1 cellular context compared by ENCODE assay signal in the genomic region with DNA sequence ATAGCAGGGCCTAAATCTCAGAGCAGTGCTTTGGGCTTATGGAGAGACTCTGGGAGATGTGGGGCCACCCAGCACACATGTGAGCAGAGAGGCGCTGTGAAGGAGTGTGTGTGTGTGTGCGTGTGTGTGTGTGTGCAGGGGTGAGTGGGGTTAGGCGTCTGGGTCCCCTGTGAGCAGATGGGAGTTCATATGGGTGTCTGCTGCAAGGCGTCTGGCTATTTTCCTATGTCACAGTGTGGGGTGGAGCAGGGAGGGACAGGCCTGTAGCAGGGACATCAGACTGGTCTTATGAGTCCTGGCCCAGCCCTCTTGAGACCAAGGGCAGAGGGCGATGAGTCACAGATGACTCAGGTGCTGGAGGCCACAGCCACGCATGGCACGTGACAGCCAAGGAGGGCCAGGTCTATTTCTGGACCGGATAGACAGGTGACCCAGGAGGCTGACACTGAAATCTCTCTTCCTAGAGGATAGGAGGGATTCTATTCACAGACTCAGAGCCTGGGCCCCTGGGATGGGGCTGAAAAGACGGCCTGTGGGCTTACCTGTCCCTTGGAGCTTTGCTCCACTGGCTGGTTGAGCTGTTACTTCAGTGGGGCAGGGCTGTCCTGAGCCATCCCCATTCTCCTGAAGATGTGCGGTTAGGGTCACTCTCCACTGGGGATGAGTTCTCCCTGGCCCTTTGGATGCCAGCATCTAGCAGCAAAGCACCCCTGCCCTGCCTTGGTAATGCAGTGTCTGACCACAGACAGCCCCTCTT.
TF ChIP-seq lines count a peak whose summit lies in the region.

No MANE protein-coding gene starts in this region.

TF ChIP-seq in H1, 55 proteins besides CTCF, POLR2A, EP300 and RAD21:
- TF ChIP-seq, protein P1, sequence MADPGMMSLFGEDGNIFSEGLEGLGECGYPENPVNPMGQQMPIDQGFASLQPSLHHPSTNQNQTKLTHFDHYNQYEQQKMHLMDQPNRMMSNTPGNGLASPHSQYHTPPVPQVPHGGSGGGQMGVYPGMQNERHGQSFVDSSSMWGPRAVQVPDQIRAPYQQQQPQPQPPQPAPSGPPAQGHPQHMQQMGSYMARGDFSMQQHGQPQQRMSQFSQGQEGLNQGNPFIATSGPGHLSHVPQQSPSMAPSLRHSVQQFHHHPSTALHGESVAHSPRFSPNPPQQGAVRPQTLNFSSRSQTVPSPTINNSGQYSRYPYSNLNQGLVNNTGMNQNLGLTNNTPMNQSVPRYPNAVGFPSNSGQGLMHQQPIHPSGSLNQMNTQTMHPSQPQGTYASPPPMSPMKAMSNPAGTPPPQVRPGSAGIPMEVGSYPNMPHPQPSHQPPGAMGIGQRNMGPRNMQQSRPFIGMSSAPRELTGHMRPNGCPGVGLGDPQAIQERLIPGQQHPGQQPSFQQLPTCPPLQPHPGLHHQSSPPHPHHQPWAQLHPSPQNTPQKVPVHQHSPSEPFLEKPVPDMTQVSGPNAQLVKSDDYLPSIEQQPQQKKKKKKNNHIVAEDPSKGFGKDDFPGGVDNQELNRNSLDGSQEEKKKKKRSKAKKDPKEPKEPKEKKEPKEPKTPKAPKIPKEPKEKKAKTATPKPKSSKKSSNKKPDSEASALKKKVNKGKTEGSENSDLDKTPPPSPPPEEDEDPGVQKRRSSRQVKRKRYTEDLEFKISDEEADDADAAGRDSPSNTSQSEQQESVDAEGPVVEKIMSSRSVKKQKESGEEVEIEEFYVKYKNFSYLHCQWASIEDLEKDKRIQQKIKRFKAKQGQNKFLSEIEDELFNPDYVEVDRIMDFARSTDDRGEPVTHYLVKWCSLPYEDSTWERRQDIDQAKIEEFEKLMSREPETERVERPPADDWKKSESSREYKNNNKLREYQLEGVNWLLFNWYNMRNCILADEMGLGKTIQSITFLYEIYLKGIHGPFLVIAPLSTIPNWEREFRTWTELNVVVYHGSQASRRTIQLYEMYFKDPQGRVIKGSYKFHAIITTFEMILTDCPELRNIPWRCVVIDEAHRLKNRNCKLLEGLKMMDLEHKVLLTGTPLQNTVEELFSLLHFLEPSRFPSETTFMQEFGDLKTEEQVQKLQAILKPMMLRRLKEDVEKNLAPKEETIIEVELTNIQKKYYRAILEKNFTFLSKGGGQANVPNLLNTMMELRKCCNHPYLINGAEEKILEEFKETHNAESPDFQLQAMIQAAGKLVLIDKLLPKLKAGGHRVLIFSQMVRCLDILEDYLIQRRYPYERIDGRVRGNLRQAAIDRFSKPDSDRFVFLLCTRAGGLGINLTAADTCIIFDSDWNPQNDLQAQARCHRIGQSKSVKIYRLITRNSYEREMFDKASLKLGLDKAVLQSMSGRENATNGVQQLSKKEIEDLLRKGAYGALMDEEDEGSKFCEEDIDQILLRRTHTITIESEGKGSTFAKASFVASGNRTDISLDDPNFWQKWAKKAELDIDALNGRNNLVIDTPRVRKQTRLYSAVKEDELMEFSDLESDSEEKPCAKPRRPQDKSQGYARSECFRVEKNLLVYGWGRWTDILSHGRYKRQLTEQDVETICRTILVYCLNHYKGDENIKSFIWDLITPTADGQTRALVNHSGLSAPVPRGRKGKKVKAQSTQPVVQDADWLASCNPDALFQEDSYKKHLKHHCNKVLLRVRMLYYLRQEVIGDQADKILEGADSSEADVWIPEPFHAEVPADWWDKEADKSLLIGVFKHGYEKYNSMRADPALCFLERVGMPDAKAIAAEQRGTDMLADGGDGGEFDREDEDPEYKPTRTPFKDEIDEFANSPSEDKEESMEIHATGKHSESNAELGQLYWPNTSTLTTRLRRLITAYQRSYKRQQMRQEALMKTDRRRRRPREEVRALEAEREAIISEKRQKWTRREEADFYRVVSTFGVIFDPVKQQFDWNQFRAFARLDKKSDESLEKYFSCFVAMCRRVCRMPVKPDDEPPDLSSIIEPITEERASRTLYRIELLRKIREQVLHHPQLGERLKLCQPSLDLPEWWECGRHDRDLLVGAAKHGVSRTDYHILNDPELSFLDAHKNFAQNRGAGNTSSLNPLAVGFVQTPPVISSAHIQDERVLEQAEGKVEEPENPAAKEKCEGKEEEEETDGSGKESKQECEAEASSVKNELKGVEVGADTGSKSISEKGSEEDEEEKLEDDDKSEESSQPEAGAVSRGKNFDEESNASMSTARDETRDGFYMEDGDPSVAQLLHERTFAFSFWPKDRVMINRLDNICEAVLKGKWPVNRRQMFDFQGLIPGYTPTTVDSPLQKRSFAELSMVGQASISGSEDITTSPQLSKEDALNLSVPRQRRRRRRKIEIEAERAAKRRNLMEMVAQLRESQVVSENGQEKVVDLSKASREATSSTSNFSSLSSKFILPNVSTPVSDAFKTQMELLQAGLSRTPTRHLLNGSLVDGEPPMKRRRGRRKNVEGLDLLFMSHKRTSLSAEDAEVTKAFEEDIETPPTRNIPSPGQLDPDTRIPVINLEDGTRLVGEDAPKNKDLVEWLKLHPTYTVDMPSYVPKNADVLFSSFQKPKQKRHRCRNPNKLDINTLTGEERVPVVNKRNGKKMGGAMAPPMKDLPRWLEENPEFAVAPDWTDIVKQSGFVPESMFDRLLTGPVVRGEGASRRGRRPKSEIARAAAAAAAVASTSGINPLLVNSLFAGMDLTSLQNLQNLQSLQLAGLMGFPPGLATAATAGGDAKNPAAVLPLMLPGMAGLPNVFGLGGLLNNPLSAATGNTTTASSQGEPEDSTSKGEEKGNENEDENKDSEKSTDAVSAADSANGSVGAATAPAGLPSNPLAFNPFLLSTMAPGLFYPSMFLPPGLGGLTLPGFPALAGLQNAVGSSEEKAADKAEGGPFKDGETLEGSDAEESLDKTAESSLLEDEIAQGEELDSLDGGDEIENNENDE (IDR thresholded peaks at IDR 0.05; ENCODE audit: insufficient replicate concordance, low read length) = no peak
- TF ChIP-seq POLR2AphosphoS5 (IDR thresholded peaks at IDR 0.05; ENCODE audit: low read depth, low read length) (no peak), CHD2 (IDR thresholded peaks at IDR 0.05; ENCODE audit: low read length) (no peak), CBX8 (IDR thresholded peaks at IDR 0.05; ENCODE audit: borderline replicate concordance, low read depth, low read length) (no peak), KDM5A (IDR thresholded peaks at IDR 0.05; ENCODE audit: low read length) (no peak), CHD1 (IDR thresholded peaks at IDR 0.05; ENCODE audit: low read depth, low read length) (no peak), KDM4A (IDR thresholded peaks at IDR 0.05; ENCODE audit: low read depth, low read length, severe bottlenecking) (no peak), JUN (IDR thresholded peaks at IDR 0.05; ENCODE audit: low read depth, low read length) (no peak), CREB1 (IDR thresholded peaks at IDR 0.05) (no peak), SP4 (IDR thresholded peaks at IDR 0.05; ENCODE audit: low read length) (no peak), ZNF274 (IDR thresholded peaks at IDR 0.05; ENCODE audit: borderline replicate concordance, extremely low read depth, low read length) (no peak), GTF2F1 (IDR thresholded peaks at IDR 0.05; ENCODE audit: borderline replicate concordance, low read depth, low read length) (no peak), TAF1 (IDR thresholded peaks at IDR 0.05; ENCODE audit: low read depth, low read length) (no peak), RFX5 (IDR thresholded peaks at IDR 0.05; ENCODE audit: borderline replicate concordance, low read depth, low read length) (no peak), HDAC2 (IDR thresholded peaks at IDR 0.05; ENCODE audit: borderline replicate concordance in 1 of 2, low read depth in 2 of 2, low read length in 2 of 2) (no peak)
- TF ChIP-seq, protein P2, sequence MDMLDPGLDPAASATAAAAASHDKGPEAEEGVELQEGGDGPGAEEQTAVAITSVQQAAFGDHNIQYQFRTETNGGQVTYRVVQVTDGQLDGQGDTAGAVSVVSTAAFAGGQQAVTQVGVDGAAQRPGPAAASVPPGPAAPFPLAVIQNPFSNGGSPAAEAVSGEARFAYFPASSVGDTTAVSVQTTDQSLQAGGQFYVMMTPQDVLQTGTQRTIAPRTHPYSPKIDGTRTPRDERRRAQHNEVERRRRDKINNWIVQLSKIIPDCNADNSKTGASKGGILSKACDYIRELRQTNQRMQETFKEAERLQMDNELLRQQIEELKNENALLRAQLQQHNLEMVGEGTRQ (IDR thresholded peaks at IDR 0.05; ENCODE audit: low read length) = no peak
- TF ChIP-seq, protein P3, sequence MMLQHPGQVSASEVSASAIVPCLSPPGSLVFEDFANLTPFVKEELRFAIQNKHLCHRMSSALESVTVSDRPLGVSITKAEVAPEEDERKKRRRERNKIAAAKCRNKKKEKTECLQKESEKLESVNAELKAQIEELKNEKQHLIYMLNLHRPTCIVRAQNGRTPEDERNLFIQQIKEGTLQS (IDR thresholded peaks at IDR 0.05; ENCODE audit: insufficient read depth, low read depth, low read length) = no peak
